In genomic region chr17:19377602-19378415, GRCh38 we compare ENCODE assay signal across 8 cellular contexts. TPM values are rescaled to one million over a fixed set of nuclear protein-coding genes. Genes with fewer than 3 reads are reported as not detected.
DNase-seq lines count a peak whose midpoint lies in the region; ATAC-seq and TF ChIP-seq lines count a peak whose summit lies in the region.

No MANE protein-coding gene starts in this region.

- H3K9me2 ChIP-seq in OCI-LY1 (ENCODE audit: low read depth, low read length): no peaks in the 10 kb centered on the region

- H4K20me1 ChIP-seq in OCI-LY1 (ENCODE audit: insufficient read depth, low read length): no peaks in the 10 kb centered on the region

- peaks cover 9% of the 10 kb centered on the region; the same call in 1 of the 2 replicates for H3K36me3 ChIP-seq in OCI-LY1 (ENCODE audit: insufficient read depth, low read length)
- H3K36me3 ChIP-seq in mesodermal cell (ENCODE audit: control insufficient read depth, insufficient read depth, low read length): peaks cover 36% of the 10 kb centered on the region

- H3K4me3 ChIP-seq in OCI-LY1 (ENCODE audit: low read depth, low read length, poor library complexity, severe bottlenecking) (peak overlapping the region; percentile 75), mesodermal cell (ENCODE audit: extremely low read depth, insufficient read depth, low read length, poor library complexity, severe bottlenecking) (peak overlapping the region; percentile 88)

- peak; percentile 87 for ATAC-seq in GM21526 (IDR thresholded peaks at IDR 0.05; ENCODE audit: low FRiP score, unreplicated experiment)

- H3K9ac ChIP-seq in OCI-LY1 (ENCODE audit: low read length): peak overlapping the region; percentile 84

- DNase-seq in DMS 273 (lab: John Stamatoyannopoulos, UW; ENCODE audit: unreplicated experiment): peak; percentile 98
- peak; percentile 99 for DNase-seq in HuH-7 (ENCODE audit: low spot score)
- peak; percentile 88 for DNase-seq in activated T-cell treated with anti-CD3 and anti-CD28 coated beads for 1 hour (ENCODE audit: low read depth)
- DNase-seq in endothelial cell (ENCODE audit: low spot score): peak; percentile 98
- DNase-seq in stimulated activated CD8-positive, alpha-beta memory T cell treated with anti-CD3 and anti-CD28 coated beads, Interleukin-15, amount 100 ng/mL, for 24 hours (ENCODE audit: low read depth): peak; percentile 78

- peak overlapping the region; percentile 98 for H3K27ac Mint-ChIP-seq in endothelial cell (ENCODE audit: unreplicated experiment)

- H3F3A ChIP-seq in OCI-LY1 (ENCODE audit: insufficient read depth, low read length): no peaks in the 10 kb centered on the region

- H3K9me3 ChIP-seq in OCI-LY1 (ENCODE audit: low read length) (no peaks in the 10 kb centered on the region), mesodermal cell (ENCODE audit: control insufficient read depth, low read length) (no peaks in the 10 kb centered on the region)

- peaks cover 7% of the 10 kb centered on the region for H3K27me3 Mint-ChIP-seq in endothelial cell (ENCODE audit: unreplicated experiment)

- no peaks in the 10 kb centered on the region for H3K27me3 ChIP-seq in OCI-LY1 (ENCODE audit: insufficient read depth, low read length)

- peak overlapping the region; percentile 45 for H3K27ac ChIP-seq in OCI-LY1 (ENCODE audit: low read depth, low read length, poor library complexity, severe bottlenecking)
- H3K27ac ChIP-seq in mesodermal cell (ENCODE audit: low read depth, low read length, severe bottlenecking): peak overlapping the region; percentile 95

- no peaks in the 10 kb centered on the region for H3K9me3 Mint-ChIP-seq in endothelial cell (ENCODE audit: unreplicated experiment)

- 0% methylated on average over 66 of the region's 67 CpGs for WGBS in mesodermal cell (ENCODE audit: insufficient coverage in 2 of 2), 2 experiments

- TF ChIP-seq CTCF in OCI-LY1 (IDR thresholded peaks at IDR 0.05; ENCODE audit: low read length) (no peak), endothelial cell (IDR thresholded peaks at IDR 0.05; ENCODE audit: unreplicated experiment) (no peak)

- peak overlapping the region; percentile 40; the same call in 1 of the 2 replicates for H2AFZ ChIP-seq in OCI-LY1 (ENCODE audit: low read length)

- H3K4me3 Mint-ChIP-seq in endothelial cell (ENCODE audit: unreplicated experiment): peak overlapping the region; percentile 99

- H3K79me2 ChIP-seq in OCI-LY1 (ENCODE audit: insufficient read depth, low read length): no peaks in the 10 kb centered on the region

- H3K36me3 Mint-ChIP-seq in endothelial cell (ENCODE audit: low read depth, unreplicated experiment): peaks cover 13% of the 10 kb centered on the region

- peaks cover 14% of the 10 kb centered on the region for H3K4me1 Mint-ChIP-seq in endothelial cell (ENCODE audit: unreplicated experiment)

- H3K4me1 ChIP-seq in OCI-LY1 (ENCODE audit: insufficient read depth, low read length, severe bottlenecking) (peaks cover 15% of the 10 kb centered on the region), mesodermal cell (ENCODE audit: control insufficient read depth, insufficient read depth, low read length, poor library complexity, severe bottlenecking) (peaks cover 4% of the 10 kb centered on the region)

- peak overlapping the region; percentile 89 for H3K4me2 ChIP-seq in OCI-LY1 (ENCODE audit: low read length)

RNA-seq across cellular contexts. Expression of gene MAPK7, which starts 0.5 kb away (rescaled TPM):
- 48.5 TPM for total RNA-seq in endothelial cell (ENCODE audit: unreplicated experiment)
- 20.5 TPM for polyA plus RNA-seq in mesodermal cell (2013, experiment 1 of 2)
- 19.8 TPM for polyA plus RNA-seq in mesodermal cell (2013, experiment 2 of 2)

RNA-seq across cellular contexts. Expression of gene MFAP4, which starts 9.2 kb away (rescaled TPM):
- 0.67 TPM for total RNA-seq in endothelial cell (ENCODE audit: unreplicated experiment)
- 9.2 TPM for polyA plus RNA-seq in mesodermal cell (2013, experiment 1 of 2)
- polyA plus RNA-seq in mesodermal cell (2013, experiment 2 of 2): 11.0 TPM

RNA-seq across cellular contexts. Expression of gene B9D1, which starts 15.3 kb away (rescaled TPM):
- total RNA-seq in endothelial cell (ENCODE audit: unreplicated experiment): 6.2 TPM
- polyA plus RNA-seq in mesodermal cell (2013, experiment 1 of 2): 21.5 TPM
- 18.5 TPM for polyA plus RNA-seq in mesodermal cell (2013, experiment 2 of 2)

RNA-seq across cellular contexts. Expression of gene RNF112, which starts 33.2 kb away (rescaled TPM):
- 0.31 TPM for total RNA-seq in endothelial cell (ENCODE audit: unreplicated experiment)
- polyA plus RNA-seq in mesodermal cell (2013, experiment 1 of 2): 0.88 TPM
- polyA plus RNA-seq in mesodermal cell (2013, experiment 2 of 2): 0.66 TPM

Comparison
In these comparisons a context has a peak if more than half of its experiments do, and no peak if none do; other contexts are left out.
1. Peak in every context shown above with its lines: DNase-seq, ATAC-seq, H3K4me3 ChIP-seq and H3K27ac ChIP-seq.